10 cellular contexts compared by ENCODE assay signal in the genomic region with DNA sequence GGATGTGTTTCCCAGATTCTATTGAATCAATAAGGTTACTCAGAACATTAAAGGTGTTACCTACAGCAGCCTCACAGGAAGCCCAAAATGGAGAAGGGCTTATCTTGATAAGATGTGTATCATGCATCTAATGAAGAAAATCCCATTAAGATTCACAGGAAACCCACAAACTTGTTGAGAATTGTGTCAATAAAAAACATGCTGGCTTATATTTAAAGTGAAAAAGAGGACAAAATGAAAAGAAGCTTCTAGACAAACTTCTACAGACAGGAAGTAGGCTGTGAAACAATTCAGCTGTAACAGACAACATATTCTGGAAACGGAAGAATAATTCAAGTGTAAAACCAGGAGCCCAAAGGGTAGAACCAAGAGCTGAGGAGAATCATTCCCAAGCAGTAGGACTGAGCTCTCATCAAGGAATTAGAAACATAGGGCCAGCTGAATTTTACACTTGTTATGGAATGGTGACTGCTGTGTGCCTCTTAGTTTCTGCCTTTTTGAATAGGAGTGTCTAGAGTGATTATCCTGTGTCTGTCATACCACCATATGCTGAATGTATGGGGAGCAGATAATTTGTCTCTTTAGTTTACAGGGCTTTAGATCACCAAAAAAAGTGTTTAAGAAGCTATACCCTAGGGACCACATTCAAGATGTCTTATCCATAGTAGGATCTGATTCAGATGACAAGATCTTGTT. TPM values are rescaled to one million over a fixed set of nuclear protein-coding genes. Genes with fewer than 3 reads are reported as not detected.
A peak's percentile ranks its signal among the peaks of the same experiment; 100 is the strongest.
DNase-seq lines count a peak whose midpoint lies in the region; ATAC-seq and TF ChIP-seq lines count a peak whose summit lies in the region.
"Had no signal": no experiment of that assay in that cellular context is flagged by ENCODE, and none has a peak within 500 bp of the region (broad histone marks: within the 10 kb centered on the region; RNA-seq: fewer than 3 reads in every experiment).

No MANE protein-coding gene starts in this region.

- peaks cover 0 to 4% (median 2%) of the 10 kb centered on the region in 4 donors for H3K36me3 ChIP-seq in liver (ENCODE audit: control insufficient read depth in 4 of 4, insufficient read depth in 3 of 4, low read depth in 1 of 4, low read length in 3 of 4)

- peaks cover 84% of the 10 kb centered on the region for H3K4me1 Mint-ChIP-seq in activated T-cell treated with anti-CD3 and anti-CD28 coated beads, Interleukin-2, amount 50 U/mL, for 72 hours (ENCODE audit: low read depth)
- peaks cover 22% of the 10 kb centered on the region for H3K4me1 Mint-ChIP-seq in WTC11
- H3K4me1 Mint-ChIP-seq in type B pancreatic cell (ENCODE audit: unreplicated experiment), result peaks cover 16% of the 10 kb centered on the region

- H3K27me3 ChIP-seq in liver (ENCODE audit: control insufficient read depth in 4 of 4, insufficient read depth in 4 of 4, low read length in 3 of 4), result no peaks in the 10 kb centered on the region

- no peak for DNase-seq in activated T-cell treated with anti-CD3 and anti-CD28 coated beads, Interleukin-2, amount 50 U/mL, for 72 hours
- no peak for DNase-seq in activated T-cell treated with anti-CD3 and anti-CD28 coated beads, Interleukin-2, amount 50 U/mL, for 48 hours
- DNase-seq in WTC11 (ENCODE audit: low spot score) (no peak), type B pancreatic cell (ENCODE audit: extremely low spot score, unreplicated experiment) (no peak), foreskin fibroblast (no peak)
- no peak for DNase-seq in stimulated activated CD4-positive, alpha-beta T cell treated with anti-CD3 and anti-CD28 coated beads, Interleukin-2, amount 100 ng/mL, for 48 hours
- DNase-seq: AML-193, NCI-H1417 treated with DMSO at 0.1 percent for 48 hours had no signal

- POLR2A ChIA-PET in WTC11 (lab: Charles Lee), result interaction anchor here (0.9 kb wide), 1 partner anchor 10 kb away, joined by 3 read pairs; a partner anchor contains a TSS

- H3K4me3 ChIP-seq in liver (ENCODE audit: low read depth in 1 of 3, low read length in 3 of 3) (no peak overlapping the region), foreskin fibroblast (ENCODE audit: low read depth in 1 of 2, low read length in 2 of 2) (no peak overlapping the region)

- peaks cover 5 to 13% of the 10 kb centered on the region in 2 donors for H3K36me3 Mint-ChIP-seq in activated T-cell treated with anti-CD3 and anti-CD28 coated beads, Interleukin-2, amount 50 U/mL, for 72 hours (ENCODE audit: insufficient read depth in 2 of 2)
- peaks cover 8% of the 10 kb centered on the region; the same call in 1 of the 2 replicates for H3K36me3 Mint-ChIP-seq in WTC11
- peaks cover 12% of the 10 kb centered on the region for H3K36me3 Mint-ChIP-seq in type B pancreatic cell

- no peaks in the 10 kb centered on the region for H3K27me3 Mint-ChIP-seq in activated T-cell treated with anti-CD3 and anti-CD28 coated beads, Interleukin-2, amount 50 U/mL, for 72 hours (ENCODE audit: low read depth)
- H3K27me3 Mint-ChIP-seq in WTC11 (ENCODE audit: low read depth) (no peaks in the 10 kb centered on the region), type B pancreatic cell (no peaks in the 10 kb centered on the region)

- peak overlapping the region; percentile 79 to 86 for H3K4me3 Mint-ChIP-seq in activated T-cell treated with anti-CD3 and anti-CD28 coated beads, Interleukin-2, amount 50 U/mL, for 72 hours
- H3K4me3 Mint-ChIP-seq in WTC11 (no peak overlapping the region), type B pancreatic cell (no peak overlapping the region)

- H3K9ac ChIP-seq in liver (ENCODE audit: low read depth in 1 of 2, low read length in 2 of 2), result peak overlapping the region in 1 of 2 donors; percentile 13

- H3K9me3 Mint-ChIP-seq in activated T-cell treated with anti-CD3 and anti-CD28 coated beads, Interleukin-2, amount 50 U/mL, for 72 hours, result no peaks in the 10 kb centered on the region
- H3K9me3 Mint-ChIP-seq in WTC11 (no peaks in the 10 kb centered on the region), type B pancreatic cell (no peaks in the 10 kb centered on the region)

- ATAC-seq in activated T-cell treated with anti-CD3 and anti-CD28 coated beads, Interleukin-2, amount 50 U/mL, for 72 hours (replicated peaks in 1 of 2), result peak; percentile 63 to 69
- ATAC-seq in WTC11, result no peak
- ATAC-seq in HG03457 (IDR thresholded peaks at IDR 0.05; ENCODE audit: unreplicated experiment), result no peak

- TF ChIP-seq RAD21 in liver (IDR thresholded peaks at IDR 0.05), result no peak

- no peaks in the 10 kb centered on the region for H3K9me3 ChIP-seq in liver (ENCODE audit: control insufficient read depth in 4 of 4, low read length in 3 of 4)

- CTCF ChIA-PET in WTC11 (lab: Charles Lee), result no interaction called here

- H3K4me1 ChIP-seq in liver (ENCODE audit: control insufficient read depth in 4 of 4, insufficient read depth in 4 of 4, low read length in 3 of 4), result peaks cover 6 to 10% (median 7%) of the 10 kb centered on the region in 4 donors

- H3K27ac Mint-ChIP-seq in activated T-cell treated with anti-CD3 and anti-CD28 coated beads, Interleukin-2, amount 50 U/mL, for 72 hours, result peak overlapping the region; percentile 97
- H3K27ac Mint-ChIP-seq in WTC11, result peak overlapping the region; percentile 25; the same call in 1 of the 2 replicates
- peak overlapping the region; percentile 37 for H3K27ac Mint-ChIP-seq in type B pancreatic cell

- TF ChIP-seq CTCF in WTC11 (IDR thresholded peaks at IDR 0.05) (no peak), liver (IDR thresholded peaks at IDR 0.05; ENCODE audit: low read depth, low read length, missing input control) (no peak), type B pancreatic cell (conservative IDR thresholded peaks at IDR 0.05) (no peak), foreskin fibroblast (IDR thresholded peaks at IDR 0.05; ENCODE audit: low read depth, low read length) (no peak)

- H3K27ac ChIP-seq in liver (ENCODE audit: low read depth in 1 of 2, low read length in 2 of 2), result peak overlapping the region; percentile 12 to 26

- 72% methylated on average over 1 of the region's 1 CpG for WGBS in liver

TF ChIP-seq in WTC11, 78 proteins besides CTCF, POLR2A, EP300 and RAD21:
- TF ChIP-seq ELF4 (CRISPR knock-in tag; IDR thresholded peaks at IDR 0.05; ENCODE audit: low read depth) (no peak), TCF7 (CRISPR knock-in tag; IDR thresholded peaks at IDR 0.05; ENCODE audit: low read depth) (no peak)

TF ChIP-seq in liver, 16 proteins besides CTCF, POLR2A, EP300 and RAD21 (continues in another document):
- TF ChIP-seq, protein P1, sequence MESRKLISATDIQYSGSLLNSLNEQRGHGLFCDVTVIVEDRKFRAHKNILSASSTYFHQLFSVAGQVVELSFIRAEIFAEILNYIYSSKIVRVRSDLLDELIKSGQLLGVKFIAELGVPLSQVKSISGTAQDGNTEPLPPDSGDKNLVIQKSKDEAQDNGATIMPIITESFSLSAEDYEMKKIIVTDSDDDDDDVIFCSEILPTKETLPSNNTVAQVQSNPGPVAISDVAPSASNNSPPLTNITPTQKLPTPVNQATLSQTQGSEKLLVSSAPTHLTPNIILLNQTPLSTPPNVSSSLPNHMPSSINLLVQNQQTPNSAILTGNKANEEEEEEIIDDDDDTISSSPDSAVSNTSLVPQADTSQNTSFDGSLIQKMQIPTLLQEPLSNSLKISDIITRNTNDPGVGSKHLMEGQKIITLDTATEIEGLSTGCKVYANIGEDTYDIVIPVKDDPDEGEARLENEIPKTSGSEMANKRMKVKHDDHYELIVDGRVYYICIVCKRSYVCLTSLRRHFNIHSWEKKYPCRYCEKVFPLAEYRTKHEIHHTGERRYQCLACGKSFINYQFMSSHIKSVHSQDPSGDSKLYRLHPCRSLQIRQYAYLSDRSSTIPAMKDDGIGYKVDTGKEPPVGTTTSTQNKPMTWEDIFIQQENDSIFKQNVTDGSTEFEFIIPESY (IDR thresholded peaks at IDR 0.05), result no peak
- TF ChIP-seq, protein P2, sequence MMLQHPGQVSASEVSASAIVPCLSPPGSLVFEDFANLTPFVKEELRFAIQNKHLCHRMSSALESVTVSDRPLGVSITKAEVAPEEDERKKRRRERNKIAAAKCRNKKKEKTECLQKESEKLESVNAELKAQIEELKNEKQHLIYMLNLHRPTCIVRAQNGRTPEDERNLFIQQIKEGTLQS (IDR thresholded peaks at IDR 0.05), result no peak
- TF ChIP-seq EGR1 (IDR thresholded peaks at IDR 0.05; ENCODE audit: low read depth in 2 of 2) (no peak), RXRA (IDR thresholded peaks at IDR 0.05) (no peak)
- TF ChIP-seq, protein P3, sequence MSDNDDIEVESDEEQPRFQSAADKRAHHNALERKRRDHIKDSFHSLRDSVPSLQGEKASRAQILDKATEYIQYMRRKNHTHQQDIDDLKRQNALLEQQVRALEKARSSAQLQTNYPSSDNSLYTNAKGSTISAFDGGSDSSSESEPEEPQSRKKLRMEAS (IDR thresholded peaks at IDR 0.05), result no peak

RNA-seq across cellular contexts. Expression of a gene that starts 9.6 kb away (rescaled TPM):
- 100 to 1,000 TPM; 125 to 138 TPM for total RNA-seq in activated T-cell treated with anti-CD3 and anti-CD28 coated beads, Interleukin-2, amount 50 U/mL, for 72 hours
- total RNA-seq in WTC11 (2021) (102 to 104 TPM (median 104 TPM) in 3 replicates), liver (10 to 100 TPM; 38.3 to 48.3 TPM), type B pancreatic cell (ENCODE audit: low replicate concordance) (83.6 and 108 TPM in 2 replicates)
- polyA plus RNA-seq in liver, result 10 to 100 TPM; 45.5 to 49.1 TPM

RNA-seq across cellular contexts. Expression of a gene that starts 13.6 kb away (rescaled TPM):
- 10 to 100 TPM; 53.6 to 73.0 TPM for total RNA-seq in activated T-cell treated with anti-CD3 and anti-CD28 coated beads, Interleukin-2, amount 50 U/mL, for 72 hours
- total RNA-seq in WTC11 (2021) (32.9 to 40.8 TPM (median 35.9 TPM) in 3 replicates), liver (10 to 100 TPM; 19.8 to 32.3 TPM), type B pancreatic cell (ENCODE audit: low replicate concordance) (40.2 and 43.5 TPM in 2 replicates)
- polyA plus RNA-seq in liver, result 10 to 100 TPM; 33.8 to 36.9 TPM

Comparison
In these comparisons a context has a peak if more than half of its experiments do, and no peak if none do; other contexts are left out.
1. ATAC-seq: peak in activated T-cell treated with anti-CD3 and anti-CD28 coated beads, Interleukin-2, amount 50 U/mL, for 72 hours (2 of 2); none in WTC11 (single experiment) and HG03457 (single experiment).
2. H3K27ac Mint-ChIP-seq: peak in every context shown above with its lines; median percentile 97 in activated T-cell treated with anti-CD3 and anti-CD28 coated beads, Interleukin-2, amount 50 U/mL, for 72 hours; 37 in type B pancreatic cell; 25 in WTC11.
3. H3K4me3 Mint-ChIP-seq: peak in activated T-cell treated with anti-CD3 and anti-CD28 coated beads, Interleukin-2, amount 50 U/mL, for 72 hours (2 of 2); none in WTC11 (single experiment) and type B pancreatic cell (single experiment).